ENCODE assay signal across 8 cellular contexts in genomic region chr6:138988469-138988834, GRCh38. TPM values are rescaled to one million over a fixed set of nuclear protein-coding genes. Genes with fewer than 3 reads are reported as not detected.
DNase-seq lines count a peak whose midpoint lies in the region; ATAC-seq, FAIRE-seq and TF ChIP-seq lines count a peak whose summit lies in the region.

No MANE protein-coding gene starts in this region.

- SMC1A ChIA-PET in GM12878 (lab: Charles Lee; ENCODE audit: uncharacterized antibody, unreplicated experiment) = interaction anchor here (0.8 to 11.4 kb wide), 12 partner anchors 9 to 376 kb away, joined by 3 to 163 read pairs (median 4); partner anchors contain the start of gene CCDC28A

- H3K36me3 Mint-ChIP-seq in Calu3 (ENCODE audit: insufficient read depth, unreplicated experiment) = peaks cover 21% of the 10 kb centered on the region

- H3K27ac ChIP-seq in KMS-11 (peak overlapping the region; percentile 5; the same call in 1 of the 2 replicates), GM12878 (ENCODE audit: control insufficient read depth, insufficient read depth) (peak overlapping the region; percentile 18; the same call in 1 of the 2 replicates), mucosa of rectum (ENCODE audit: low read depth in 2 of 2, low read length in 2 of 2) (peak overlapping the region; percentile 17 to 95)

- peak overlapping the region; percentile 79 for H3K4me3 Mint-ChIP-seq in Calu3 (ENCODE audit: low read depth, unreplicated experiment)

- H2AFZ ChIP-seq in KMS-11 (ENCODE audit: low read depth) (peak overlapping the region; percentile 72), GM12878 (ENCODE audit: control insufficient read depth, low read depth, low read length) (peak overlapping the region; percentile 96)

- CTCF ChIA-PET in Calu3 (lab: Charles Lee) = no interaction called here
- CTCF ChIA-PET in GM12878 (lab: Yijun Ruan, JAX) = interaction anchor here (0.9 to 9.6 kb wide), 20 partner anchors 12 to 401 kb away, joined by 3 to 166 read pairs (median 4); no protein-coding TSS in a partner anchor

- H3K9me3 Mint-ChIP-seq in Calu3 (ENCODE audit: low read depth, unreplicated experiment) = no peaks in the 10 kb centered on the region

- no peak for TF ChIP-seq POLR2A in GM12878 (IDR thresholded peaks at IDR 0.05; ENCODE audit: low read depth, low read length)

- H3K4me3 ChIP-seq in KMS-11 (IDR thresholded peaks at IDR 0.05; ENCODE audit: insufficient read depth, low read depth, low read length) (no peak overlapping the region), GM12878 (peak overlapping the region; percentile 96), mucosa of rectum (ENCODE audit: low read length in 2 of 2) (peak overlapping the region; percentile 68 to 89)

- intact Hi-C loops in Calu3 (cut with micrococcal nuclease; ENCODE audit: unreplicated experiment) (loop anchor here (1.0 to 5.0 kb wide), 2 partner anchors 39 to 171 kb away; partner anchors contain the start of gene ABRACL), GM12878 (cut with micrococcal nuclease; ENCODE audit: unreplicated experiment) (loop anchor here (1.0 to 5.0 kb wide), 4 partner anchors 40 to 401 kb away; partner anchors contain the start of gene ABRACL)

- no peak for FAIRE-seq in GM12878 (lab: Jason Lieb, UNC)

- H3K36me3 ChIP-seq in KMS-11 (ENCODE audit: insufficient read depth) (no peaks in the 10 kb centered on the region), GM12878 (ENCODE audit: control insufficient read depth in 2 of 2, insufficient read depth in 2 of 2, low read length in 1 of 2) (no peaks in the 10 kb centered on the region), mucosa of rectum (ENCODE audit: control insufficient read depth in 2 of 2, insufficient read depth in 2 of 2, low read length in 2 of 2) (no peaks in the 10 kb centered on the region)

- in situ Hi-C loops in GM12878 (cut with MboI) = loop anchor here (5.0 kb wide), 1 partner anchor 171 kb away; no protein-coding TSS in a partner anchor

- BruUV-seq in Calu3 (replicated peaks; lab: Mats Ljungman, UMichigan) (no TSS peak), GM12878 (replicated peaks; lab: Mats Ljungman, UMichigan) (no TSS peak)

- no peaks in the 10 kb centered on the region for H3K27me3 Mint-ChIP-seq in Calu3 (ENCODE audit: unreplicated experiment)

- ATAC-seq in GM21367 (IDR thresholded peaks at IDR 0.05; ENCODE audit: unreplicated experiment) = peak; percentile 20
- peak; percentile 2 for ATAC-seq in GM12878
- no peak for ATAC-seq in GM21360 (IDR thresholded peaks at IDR 0.05; ENCODE audit: unreplicated experiment)

- peak overlapping the region; percentile 76 for H3K4me2 ChIP-seq in KMS-11
- H3K4me2 ChIP-seq in GM12878 (ENCODE audit: control insufficient read depth, insufficient read depth) = peak overlapping the region; percentile 95

- peaks cover 4% of the 10 kb centered on the region; the same call in 1 of the 3 replicates for H3K9me3 ChIP-seq in GM12878 (replicated peaks; ENCODE audit: control insufficient read depth, insufficient read depth, low read length)
- no peaks in the 10 kb centered on the region for H3K9me3 ChIP-seq in mucosa of rectum (ENCODE audit: control insufficient read depth in 2 of 2, low read length in 2 of 2)

- TF ChIP-seq CTCF in Calu3 (IDR thresholded peaks at IDR 0.05; ENCODE audit: unreplicated experiment) = no peak
- TF ChIP-seq CTCF in KMS-11 (conservative IDR thresholded peaks at IDR 0.05; ENCODE audit: low read depth, low read length) = 0 out of 2 replicates have a peak, but pooled peaks have one; percentile 22
- no peak for TF ChIP-seq CTCF in GM12878 (IDR thresholded peaks at IDR 0.05 in 2 of 3, conservative IDR thresholded peaks at IDR 0.05 in 1 of 3; ENCODE audit: control insufficient read depth in 2 of 3, extremely low read depth in 1 of 3, insufficient read depth in 1 of 3, low read depth in 3 of 3, low read length in 3 of 3)

- peak overlapping the region; percentile 97; the same call in 1 of the 2 replicates for H3K9ac ChIP-seq in KMS-11
- peak overlapping the region; percentile 87 for H3K9ac ChIP-seq in GM12878 (ENCODE audit: control insufficient read depth, insufficient read depth, low read length)
- peak overlapping the region; percentile 79 to 88 for H3K9ac ChIP-seq in mucosa of rectum (ENCODE audit: low read depth in 1 of 2, low read length in 2 of 2)

- TF ChIP-seq EP300 in GM12878 (IDR thresholded peaks at IDR 0.05; ENCODE audit: borderline replicate concordance in 1 of 2, control insufficient read depth in 1 of 2, low read depth in 2 of 2, low read length in 2 of 2) = no peak

- H3K27ac Mint-ChIP-seq in Calu3 (ENCODE audit: unreplicated experiment) = no peak overlapping the region

- H4K20me1 ChIP-seq in KMS-11 (ENCODE audit: insufficient read depth) (no peaks in the 10 kb centered on the region), GM12878 (ENCODE audit: control insufficient read depth, insufficient read depth) (0 out of 2 replicates have a peak, but pooled peaks cover 3% of the 10 kb centered on the region)

- H3K27me3 ChIP-seq in KMS-11 (ENCODE audit: insufficient read depth, low read depth) (no peaks in the 10 kb centered on the region), GM12878 (replicated peaks in 1 of 2; ENCODE audit: control insufficient read depth in 2 of 2, insufficient read depth in 2 of 2, low read length in 1 of 2) (no peaks in the 10 kb centered on the region), mucosa of rectum (ENCODE audit: control insufficient read depth in 2 of 2, insufficient read depth in 2 of 2, low read length in 2 of 2) (no peaks in the 10 kb centered on the region)

- POLR2A ChIA-PET in GM12878 (lab: Charles Lee) = no interaction called here

- DNase-seq in Calu3 = no peak
- DNase-seq in GM12878 (ENCODE audit: low read depth, low spot score) = no peak
- DNase-seq in NCI-H1105 (lab: John Stamatoyannopoulos, UW) = no peak
- no peak for DNase-seq in DMS 273 (lab: John Stamatoyannopoulos, UW; ENCODE audit: unreplicated experiment)

- H3K4me1 Mint-ChIP-seq in Calu3 (ENCODE audit: low read depth, unreplicated experiment) = no peaks in the 10 kb centered on the region

- H3K79me2 ChIP-seq in KMS-11 (ENCODE audit: insufficient read depth, low read depth) (peaks cover 41% of the 10 kb centered on the region), GM12878 (ENCODE audit: control insufficient read depth, insufficient read depth, low read length) (peaks cover 45% of the 10 kb centered on the region)

- H3K4me1 ChIP-seq in KMS-11 (ENCODE audit: low read depth, poor library complexity, severe bottlenecking) (peaks cover 33% of the 10 kb centered on the region), GM12878 (ENCODE audit: control insufficient read depth, insufficient read depth, low read length) (no peaks in the 10 kb centered on the region), mucosa of rectum (ENCODE audit: control insufficient read depth in 2 of 2, insufficient read depth in 2 of 2, low read length in 2 of 2) (peaks cover 18 to 29% of the 10 kb centered on the region in 2 donors)

- RAD21 ChIA-PET in GM12878 (lab: Charles Lee; ENCODE audit: unreplicated experiment) = interaction anchor here (1.2 to 6.4 kb wide), 3 partner anchors 122 to 376 kb away, joined by 3 to 94 read pairs (median 6); no protein-coding TSS in a partner anchor

- TF ChIP-seq RAD21 in GM12878 (IDR thresholded peaks at IDR 0.05; ENCODE audit: insufficient read depth, low read depth, low read length) = no peak

- WGBS in GM12878 (ENCODE audit: insufficient coverage, insufficient replicate concordance, low lambda C conversion rate, missing lambda C conversion rate) = 3% methylated on average over 11 of the region's 11 CpGs

RNA-seq across cellular contexts. Expression of gene REPS1, which starts 0.4 kb away (rescaled TPM):
- total RNA-seq in Calu3 (2022) (24.1 and 29.5 TPM in 2 replicates), GM12878 (2014; rRNA removed) (34.3 and 34.6 TPM in 2 replicates), GM12878 (2014; rRNA removed; fragmentation: Illumina TruSeq; extraction: Trizol) (45.7 and 45.9 TPM in 2 replicates), GM12878 (2021) (36.9 and 39.3 TPM in 2 replicates)
- 193 and 206 TPM in 2 replicates for total RNA-seq in GM12878 (2013; cell fraction: nucleolus; rRNA removed)
- polyA plus RNA-seq in GM12878 (2011; ENCODE audit: low read depth) = 20.0 TPM
- polyA plus RNA-seq in GM12878 (2011; rRNA removed) (59.3 and 76.2 TPM in 2 replicates), GM12878 (2014; fragmentation: Illumina TruSeq; extraction: Trizol) (43.9 and 44.3 TPM in 2 replicates), GM12878 (2014; fragmentation: Nextera tagmentation; extraction: Ambion mirVana) (10 to 100 TPM; 13.7 to 21.2 TPM), GM12878 (2014; rRNA removed) (28.8 and 31.5 TPM in 2 replicates), GM12878 (2016; fragmentation: Nextera tagmentation; extraction: Ambion mirVana) (10 to 100 TPM; 17.4 to 27.2 TPM)
- polyA plus RNA-seq in GM12878 (2011; cell fraction: cytosol; rRNA removed) = 38.8 and 41.6 TPM in 2 replicates
- polyA plus RNA-seq in GM12878 (2011; cell fraction: nucleus; rRNA removed) = 59.0 and 62.9 TPM in 2 replicates
- 27.8 and 30.8 TPM in 2 replicates for polyA plus RNA-seq in GM12878 (2012)
- 82.7 and 88.1 TPM in 2 replicates for polyA minus RNA-seq in GM12878 (2011; rRNA and poly(A)+ RNA removed)
- 28.3 and 51.9 TPM in 2 replicates for polyA minus RNA-seq in GM12878 (2011; cell fraction: cytosol; rRNA and poly(A)+ RNA removed)
- polyA minus RNA-seq in GM12878 (2011; cell fraction: nucleus; rRNA and poly(A)+ RNA removed) = 37.4 and 74.6 TPM in 2 replicates

RNA-seq across cellular contexts. Expression of gene ABRACL, which starts 40.1 kb away (rescaled TPM):
- total RNA-seq in Calu3 (2022) (36.1 and 40.4 TPM in 2 replicates), GM12878 (2014; rRNA removed) (116 and 148 TPM in 2 replicates), GM12878 (2014; rRNA removed; fragmentation: Illumina TruSeq; extraction: Trizol) (141 and 144 TPM in 2 replicates), GM12878 (2021) (108 and 111 TPM in 2 replicates)
- 20.0 and 24.9 TPM in 2 replicates for total RNA-seq in GM12878 (2013; cell fraction: nucleolus; rRNA removed)
- 116 TPM for polyA plus RNA-seq in GM12878 (2011; ENCODE audit: low read depth)
- polyA plus RNA-seq in GM12878 (2011; rRNA removed) (179 and 270 TPM in 2 replicates), GM12878 (2014; fragmentation: Illumina TruSeq; extraction: Trizol) (161 and 187 TPM in 2 replicates), GM12878 (2014; fragmentation: Nextera tagmentation; extraction: Ambion mirVana) (100 to 1,000 TPM; 636 to 647 TPM), GM12878 (2014; rRNA removed) (168 and 204 TPM in 2 replicates), GM12878 (2016; fragmentation: Nextera tagmentation; extraction: Ambion mirVana) (100 to 1,000 TPM; 312 to 358 TPM)
- 70.9 and 75.7 TPM in 2 replicates for polyA plus RNA-seq in GM12878 (2011; cell fraction: cytosol; rRNA removed)
- 53.3 and 72.9 TPM in 2 replicates for polyA plus RNA-seq in GM12878 (2011; cell fraction: nucleus; rRNA removed)
- 113 and 115 TPM in 2 replicates for polyA plus RNA-seq in GM12878 (2012)
- 31.9 and 42.4 TPM in 2 replicates for polyA minus RNA-seq in GM12878 (2011; rRNA and poly(A)+ RNA removed)
- 17.2 TPM in 2 replicates for polyA minus RNA-seq in GM12878 (2011; cell fraction: cytosol; rRNA and poly(A)+ RNA removed)
- polyA minus RNA-seq in GM12878 (2011; cell fraction: nucleus; rRNA and poly(A)+ RNA removed) = 10.9 and 19.0 TPM in 2 replicates

Comparison
In these comparisons a context has a peak if more than half of its experiments do, and no peak if none do; other contexts are left out.
1. H3K27ac ChIP-seq: peak in every context shown above with its lines; median percentile 56 in mucosa of rectum; 18 in GM12878; 5 in KMS-11.